4 cellular contexts compared by ENCODE assay signal in genomic region chr3:183109847-183110246, GRCh38. TPM values are rescaled to one million over a fixed set of nuclear protein-coding genes. Genes with fewer than 3 reads are reported as not detected.
DNase-seq lines count a peak whose midpoint lies in the region; TF ChIP-seq lines count a peak whose summit lies in the region.
"Not testable (repeated sequence)": the region's sequence is repeated elsewhere in the genome, so short reads cannot be mapped to it uniquely, and the experiment has no call there.
"Had no signal": no experiment of that assay in that cellular context is flagged by ENCODE, and none has a peak within 500 bp of the region (broad histone marks: within the 10 kb centered on the region; RNA-seq: fewer than 3 reads in every experiment).

No MANE protein-coding gene starts in this region.

- not testable (repeated sequence) for DNase-seq in endodermal cell; mesothelial cell of epicardium (ENCODE audit: low spot score in 2 of 2, unreplicated experiment in 2 of 2)

- H3K36me3 Mint-ChIP-seq in endodermal cell (ENCODE audit: low read depth), result peaks cover 15% of the 10 kb centered on the region
- H3K36me3 Mint-ChIP-seq in mesothelial cell of epicardium, result not testable (repeated sequence)

- TF ChIP-seq CTCF in endodermal cell (conservative IDR thresholded peaks at IDR 0.05); mesothelial cell of epicardium (IDR thresholded peaks at IDR 0.05; ENCODE audit: unreplicated experiment): not testable (repeated sequence)

- H3K36me3 ChIP-seq in endodermal cell (ENCODE audit: control insufficient read depth, insufficient read depth, low read length), result not testable (repeated sequence)

- H3K9me3 Mint-ChIP-seq in endodermal cell, result peaks cover 37% of the 10 kb centered on the region
- H3K9me3 Mint-ChIP-seq in mesothelial cell of epicardium, result peaks cover 21% of the 10 kb centered on the region

- not testable (repeated sequence) for H3K27me3 Mint-ChIP-seq in endodermal cell (ENCODE audit: insufficient read depth); mesothelial cell of epicardium (ENCODE audit: low read depth)

- not testable (repeated sequence) for H3K27ac ChIP-seq in endodermal cell (ENCODE audit: low read depth, low read length)

- peaks cover 46% of the 10 kb centered on the region for H3K9me3 ChIP-seq in endodermal cell (ENCODE audit: control insufficient read depth, low read length)

- H3K4me3 Mint-ChIP-seq in endodermal cell, mesothelial cell of epicardium: not testable (repeated sequence)

- H3K4me1 ChIP-seq in endodermal cell (ENCODE audit: control insufficient read depth, insufficient read depth, low read length), result not testable (repeated sequence)

- H3K4me1 Mint-ChIP-seq in endodermal cell (peaks cover 19% of the 10 kb centered on the region), mesothelial cell of epicardium (peaks cover 32% of the 10 kb centered on the region)

- 100% methylated on average over 1 of the region's 1 CpG; no CpG with 5 or more reads in 1 of the 2 experiments for WGBS in endodermal cell (ENCODE audit: insufficient coverage in 1 of 2, insufficient read length in 1 of 2), 2 experiments

- not testable (repeated sequence) for H3K9ac ChIP-seq in endodermal cell (ENCODE audit: extremely low read depth, low read length, poor library complexity, severe bottlenecking)

- peak overlapping the region; percentile 72 for H3K4me3 ChIP-seq in endodermal cell (ENCODE audit: low read length)

- not testable (repeated sequence) for H3K27ac Mint-ChIP-seq in endodermal cell
- peak overlapping the region; percentile 34 for H3K27ac Mint-ChIP-seq in mesothelial cell of epicardium

- not testable (repeated sequence) for H3K27me3 ChIP-seq in endodermal cell (ENCODE audit: control insufficient read depth, insufficient read depth, low read length, poor library complexity, severe bottlenecking)

RNA-seq across cellular contexts. Expression of gene MCCC1, which starts 10.6 kb away (rescaled TPM):
- 10 to 100 TPM; 34.7 to 34.8 TPM for total RNA-seq in endodermal cell
- 14.9 TPM for polyA plus RNA-seq in endodermal cell (2013, experiment 1 of 2)
- polyA plus RNA-seq in endodermal cell (2013, experiment 2 of 2), result 14.3 TPM
- total RNA-seq in mesothelial cell of epicardium, result 36.4 to 39.0 TPM (median 37.3 TPM) in 3 replicates

RNA-seq across cellular contexts. Expression of gene LAMP3, which starts 52.7 kb away (rescaled TPM):
- total RNA-seq in endodermal cell, result 1 to 10 TPM in 1 of 2 donors, under 1 TPM in 1; 0.55 to 1.1 TPM
- 1.7 TPM for polyA plus RNA-seq in endodermal cell (2013, experiment 1 of 2)
- polyA plus RNA-seq in endodermal cell (2013, experiment 2 of 2), result 2.0 TPM
- total RNA-seq in mesothelial cell of epicardium, result 1.5 to 1.9 TPM (median 1.7 TPM) in 3 replicates
- total RNA-seq: A172 had no signal
- polyA plus RNA-seq: CD14-positive monocyte had no signal
